In the genomic region with DNA sequence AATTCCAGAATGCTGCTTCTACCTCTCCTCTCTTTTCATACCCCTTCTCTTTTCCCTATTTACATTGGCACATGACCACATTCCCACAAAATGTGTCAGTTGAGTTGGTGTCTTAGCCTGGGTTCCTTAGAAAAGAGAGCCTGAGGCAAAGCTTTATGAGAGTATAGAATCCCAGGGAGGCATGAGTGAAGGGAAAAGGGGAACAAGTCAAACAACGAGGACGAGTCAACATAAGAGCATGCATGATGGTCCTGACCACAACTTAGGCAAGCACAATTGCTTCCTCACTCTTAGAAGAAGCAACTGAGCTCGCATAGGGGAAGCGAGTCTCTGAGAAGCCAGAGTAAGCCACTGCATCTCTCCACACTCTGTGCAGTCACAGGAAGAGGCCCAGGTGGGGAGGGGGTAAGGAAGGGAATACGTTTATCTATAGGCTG, we compare ENCODE assay signal across 1 cellular context.
TF ChIP-seq lines count a peak whose summit lies in the region.

No MANE protein-coding gene starts in this region.

TF ChIP-seq in HepG2, 621 proteins besides CTCF, POLR2A, EP300 and RAD21:
- TF ChIP-seq, protein P1, sequence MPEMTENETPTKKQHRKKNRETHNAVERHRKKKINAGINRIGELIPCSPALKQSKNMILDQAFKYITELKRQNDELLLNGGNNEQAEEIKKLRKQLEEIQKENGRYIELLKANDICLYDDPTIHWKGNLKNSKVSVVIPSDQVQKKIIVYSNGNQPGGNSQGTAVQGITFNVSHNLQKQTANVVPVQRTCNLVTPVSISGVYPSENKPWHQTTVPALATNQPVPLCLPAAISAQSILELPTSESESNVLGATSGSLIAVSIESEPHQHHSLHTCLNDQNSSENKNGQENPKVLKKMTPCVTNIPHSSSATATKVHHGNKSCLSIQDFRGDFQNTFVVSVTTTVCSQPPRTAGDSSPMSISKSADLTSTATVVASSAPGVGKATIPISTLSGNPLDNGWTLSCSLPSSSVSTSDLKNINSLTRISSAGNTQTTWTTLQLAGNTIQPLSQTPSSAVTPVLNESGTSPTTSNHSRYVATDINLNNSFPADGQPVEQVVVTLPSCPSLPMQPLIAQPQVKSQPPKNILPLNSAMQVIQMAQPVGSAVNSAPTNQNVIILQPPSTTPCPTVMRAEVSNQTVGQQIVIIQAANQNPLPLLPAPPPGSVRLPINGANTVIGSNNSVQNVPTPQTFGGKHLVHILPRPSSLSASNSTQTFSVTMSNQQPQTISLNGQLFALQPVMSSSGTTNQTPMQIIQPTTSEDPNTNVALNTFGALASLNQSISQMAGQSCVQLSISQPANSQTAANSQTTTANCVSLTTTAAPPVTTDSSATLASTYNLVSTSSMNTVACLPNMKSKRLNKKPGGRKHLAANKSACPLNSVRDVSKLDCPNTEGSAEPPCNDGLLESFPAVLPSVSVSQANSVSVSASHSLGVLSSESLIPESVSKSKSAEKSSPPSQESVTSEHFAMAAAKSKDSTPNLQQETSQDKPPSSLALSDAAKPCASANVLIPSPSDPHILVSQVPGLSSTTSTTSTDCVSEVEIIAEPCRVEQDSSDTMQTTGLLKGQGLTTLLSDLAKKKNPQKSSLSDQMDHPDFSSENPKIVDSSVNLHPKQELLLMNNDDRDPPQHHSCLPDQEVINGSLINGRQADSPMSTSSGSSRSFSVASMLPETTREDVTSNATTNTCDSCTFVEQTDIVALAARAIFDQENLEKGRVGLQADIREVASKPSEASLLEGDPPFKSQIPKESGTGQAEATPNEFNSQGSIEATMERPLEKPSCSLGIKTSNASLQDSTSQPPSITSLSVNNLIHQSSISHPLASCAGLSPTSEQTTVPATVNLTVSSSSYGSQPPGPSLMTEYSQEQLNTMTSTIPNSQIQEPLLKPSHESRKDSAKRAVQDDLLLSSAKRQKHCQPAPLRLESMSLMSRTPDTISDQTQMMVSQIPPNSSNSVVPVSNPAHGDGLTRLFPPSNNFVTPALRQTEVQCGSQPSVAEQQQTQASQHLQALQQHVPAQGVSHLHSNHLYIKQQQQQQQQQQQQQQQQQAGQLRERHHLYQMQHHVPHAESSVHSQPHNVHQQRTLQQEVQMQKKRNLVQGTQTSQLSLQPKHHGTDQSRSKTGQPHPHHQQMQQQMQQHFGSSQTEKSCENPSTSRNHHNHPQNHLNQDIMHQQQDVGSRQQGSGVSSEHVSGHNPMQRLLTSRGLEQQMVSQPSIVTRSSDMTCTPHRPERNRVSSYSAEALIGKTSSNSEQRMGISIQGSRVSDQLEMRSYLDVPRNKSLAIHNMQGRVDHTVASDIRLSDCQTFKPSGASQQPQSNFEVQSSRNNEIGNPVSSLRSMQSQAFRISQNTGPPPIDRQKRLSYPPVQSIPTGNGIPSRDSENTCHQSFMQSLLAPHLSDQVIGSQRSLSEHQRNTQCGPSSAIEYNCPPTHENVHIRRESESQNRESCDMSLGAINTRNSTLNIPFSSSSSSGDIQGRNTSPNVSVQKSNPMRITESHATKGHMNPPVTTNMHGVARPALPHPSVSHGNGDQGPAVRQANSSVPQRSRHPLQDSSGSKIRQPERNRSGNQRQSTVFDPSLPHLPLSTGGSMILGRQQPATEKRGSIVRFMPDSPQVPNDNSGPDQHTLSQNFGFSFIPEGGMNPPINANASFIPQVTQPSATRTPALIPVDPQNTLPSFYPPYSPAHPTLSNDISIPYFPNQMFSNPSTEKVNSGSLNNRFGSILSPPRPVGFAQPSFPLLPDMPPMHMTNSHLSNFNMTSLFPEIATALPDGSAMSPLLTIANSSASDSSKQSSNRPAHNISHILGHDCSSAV (CRISPR knock-in tag; IDR thresholded peaks at IDR 0.05; ENCODE audit: borderline replicate concordance) = no peak
- TF ChIP-seq ZC3H4 (CRISPR knock-in tag; IDR thresholded peaks at IDR 0.05; ENCODE audit: borderline replicate concordance) (no peak), ZFP90 (CRISPR knock-in tag; IDR thresholded peaks at IDR 0.05; ENCODE audit: borderline replicate concordance) (no peak), ZNF543 (CRISPR knock-in tag; IDR thresholded peaks at IDR 0.05) (no peak), ZNF256 (CRISPR knock-in tag; conservative IDR thresholded peaks at IDR 0.05) (no peak), ZNF180 (CRISPR knock-in tag; IDR thresholded peaks at IDR 0.05; ENCODE audit: borderline replicate concordance, low read depth) (no peak), KLF15 (CRISPR knock-in tag; IDR thresholded peaks at IDR 0.05; ENCODE audit: borderline replicate concordance) (no peak), TBP (CRISPR knock-in tag; IDR thresholded peaks at IDR 0.05) (no peak), NCOR1 (IDR thresholded peaks at IDR 0.05; ENCODE audit: borderline replicate concordance, low read length) (no peak), MTF2 (CRISPR knock-in tag; IDR thresholded peaks at IDR 0.05; ENCODE audit: borderline replicate concordance) (no peak), RFX5 (IDR thresholded peaks at IDR 0.05; ENCODE audit: low read depth, low read length) (no peak), GATAD1 (CRISPR knock-in tag; IDR thresholded peaks at IDR 0.05) (no peak), KDM6A (CRISPR knock-in tag; IDR thresholded peaks at IDR 0.05; ENCODE audit: low read depth) (no peak), ADNP (CRISPR knock-in tag; IDR thresholded peaks at IDR 0.05) (no peak), ZNF224 (CRISPR knock-in tag; IDR thresholded peaks at IDR 0.05) (no peak), ZNF101 (CRISPR knock-in tag; IDR thresholded peaks at IDR 0.05; ENCODE audit: borderline replicate concordance, low read depth) (no peak), HNRNPL (IDR thresholded peaks at IDR 0.05; ENCODE audit: low read depth, low read length) (no peak), ZNF670 (CRISPR knock-in tag; IDR thresholded peaks at IDR 0.05; ENCODE audit: borderline replicate concordance) (no peak)
- TF ChIP-seq, protein P2, sequence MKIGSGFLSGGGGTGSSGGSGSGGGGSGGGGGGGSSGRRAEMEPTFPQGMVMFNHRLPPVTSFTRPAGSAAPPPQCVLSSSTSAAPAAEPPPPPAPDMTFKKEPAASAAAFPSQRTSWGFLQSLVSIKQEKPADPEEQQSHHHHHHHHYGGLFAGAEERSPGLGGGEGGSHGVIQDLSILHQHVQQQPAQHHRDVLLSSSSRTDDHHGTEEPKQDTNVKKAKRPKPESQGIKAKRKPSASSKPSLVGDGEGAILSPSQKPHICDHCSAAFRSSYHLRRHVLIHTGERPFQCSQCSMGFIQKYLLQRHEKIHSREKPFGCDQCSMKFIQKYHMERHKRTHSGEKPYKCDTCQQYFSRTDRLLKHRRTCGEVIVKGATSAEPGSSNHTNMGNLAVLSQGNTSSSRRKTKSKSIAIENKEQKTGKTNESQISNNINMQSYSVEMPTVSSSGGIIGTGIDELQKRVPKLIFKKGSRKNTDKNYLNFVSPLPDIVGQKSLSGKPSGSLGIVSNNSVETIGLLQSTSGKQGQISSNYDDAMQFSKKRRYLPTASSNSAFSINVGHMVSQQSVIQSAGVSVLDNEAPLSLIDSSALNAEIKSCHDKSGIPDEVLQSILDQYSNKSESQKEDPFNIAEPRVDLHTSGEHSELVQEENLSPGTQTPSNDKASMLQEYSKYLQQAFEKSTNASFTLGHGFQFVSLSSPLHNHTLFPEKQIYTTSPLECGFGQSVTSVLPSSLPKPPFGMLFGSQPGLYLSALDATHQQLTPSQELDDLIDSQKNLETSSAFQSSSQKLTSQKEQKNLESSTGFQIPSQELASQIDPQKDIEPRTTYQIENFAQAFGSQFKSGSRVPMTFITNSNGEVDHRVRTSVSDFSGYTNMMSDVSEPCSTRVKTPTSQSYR (CRISPR knock-in tag; IDR thresholded peaks at IDR 0.05; ENCODE audit: borderline replicate concordance) = no peak
